ENCODE assay signal across 1 cellular context in the genomic region with DNA sequence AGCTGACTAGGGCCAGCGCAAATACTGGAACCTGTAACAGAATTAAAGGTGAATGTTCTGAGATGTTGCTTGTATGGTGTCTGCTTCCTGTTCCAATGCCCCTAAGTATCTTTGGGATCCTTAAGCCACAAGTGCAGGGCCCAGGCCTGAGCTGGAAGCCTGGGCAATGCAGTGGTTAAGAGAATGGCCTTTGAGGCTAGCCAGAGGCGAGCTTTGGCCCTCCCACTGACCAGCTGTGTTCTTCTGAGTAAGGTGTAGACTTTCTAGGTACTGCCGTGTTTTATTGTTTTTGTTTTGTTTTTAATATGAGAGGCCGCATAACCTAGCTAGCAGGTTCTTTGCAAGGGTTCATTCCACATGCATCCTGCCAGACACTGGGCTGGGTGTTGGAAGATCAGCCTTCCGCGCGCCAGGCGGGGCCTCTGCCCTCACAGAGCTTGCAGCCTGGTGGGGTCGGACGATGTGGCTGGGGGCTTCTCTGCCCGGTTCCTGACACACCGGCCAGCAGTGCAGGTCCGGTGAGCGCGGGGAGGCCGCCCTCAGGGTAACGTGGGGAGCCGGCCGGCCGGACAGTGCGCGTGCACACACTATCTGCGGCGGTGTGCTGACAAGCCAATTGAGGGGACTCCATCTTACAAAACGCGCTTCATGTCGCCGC.
TF ChIP-seq lines count a peak whose summit lies in the region.

No MANE protein-coding gene starts in this region.

TF ChIP-seq in A549, 52 proteins besides CTCF, POLR2A, EP300 and RAD21 (continued from another document):
- peak; percentile 41; the same call in 1 of the 2 replicates for TF ChIP-seq GATA3 (IDR thresholded peaks at IDR 0.05; ENCODE audit: borderline replicate concordance)
